ENCODE assay signal across 1 cellular context in the genomic region with DNA sequence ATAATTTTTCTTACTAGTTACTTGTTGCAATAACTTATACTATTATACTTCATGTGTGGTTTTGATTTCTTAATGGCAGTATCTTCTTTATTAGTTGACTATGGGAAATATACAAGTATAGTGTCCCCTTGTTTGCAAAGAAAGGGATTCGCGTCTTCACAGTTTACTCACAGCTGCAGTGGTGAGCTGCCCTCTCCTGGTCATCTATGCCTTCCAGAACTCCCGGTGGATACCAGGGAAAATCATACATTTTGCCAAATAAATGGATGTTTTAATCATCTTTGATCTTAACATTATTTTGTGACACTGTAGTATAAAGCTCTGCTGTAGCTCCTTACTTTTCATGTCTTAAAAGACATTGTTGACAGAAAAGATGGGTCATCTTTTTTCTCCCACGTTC.
TF ChIP-seq lines count a peak whose summit lies in the region.

No MANE protein-coding gene starts in this region.

TF ChIP-seq in SK-N-SH treated with all-trans-retinoic acid at 6 μM for 48 hours, 23 proteins besides CTCF, POLR2A, EP300 and RAD21 (continued from another document):
- TF ChIP-seq, protein P1, sequence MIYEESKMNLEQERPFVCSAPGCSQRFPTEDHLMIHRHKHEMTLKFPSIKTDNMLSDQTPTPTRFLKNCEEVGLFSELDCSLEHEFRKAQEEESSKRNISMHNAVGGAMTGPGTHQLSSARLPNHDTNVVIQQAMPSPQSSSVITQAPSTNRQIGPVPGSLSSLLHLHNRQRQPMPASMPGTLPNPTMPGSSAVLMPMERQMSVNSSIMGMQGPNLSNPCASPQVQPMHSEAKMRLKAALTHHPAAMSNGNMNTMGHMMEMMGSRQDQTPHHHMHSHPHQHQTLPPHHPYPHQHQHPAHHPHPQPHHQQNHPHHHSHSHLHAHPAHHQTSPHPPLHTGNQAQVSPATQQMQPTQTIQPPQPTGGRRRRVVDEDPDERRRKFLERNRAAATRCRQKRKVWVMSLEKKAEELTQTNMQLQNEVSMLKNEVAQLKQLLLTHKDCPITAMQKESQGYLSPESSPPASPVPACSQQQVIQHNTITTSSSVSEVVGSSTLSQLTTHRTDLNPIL (CRISPR knock-in tag; IDR thresholded peaks at IDR 0.05; ENCODE audit: low read depth): no peak
- no peak for TF ChIP-seq OSR1 (CRISPR knock-in tag; IDR thresholded peaks at IDR 0.05)
- no peak for TF ChIP-seq ZNF565 (CRISPR knock-in tag; conservative IDR thresholded peaks at IDR 0.05; ENCODE audit: low read depth)
